ENCODE assay signal across 8 cellular contexts in the genomic region with DNA sequence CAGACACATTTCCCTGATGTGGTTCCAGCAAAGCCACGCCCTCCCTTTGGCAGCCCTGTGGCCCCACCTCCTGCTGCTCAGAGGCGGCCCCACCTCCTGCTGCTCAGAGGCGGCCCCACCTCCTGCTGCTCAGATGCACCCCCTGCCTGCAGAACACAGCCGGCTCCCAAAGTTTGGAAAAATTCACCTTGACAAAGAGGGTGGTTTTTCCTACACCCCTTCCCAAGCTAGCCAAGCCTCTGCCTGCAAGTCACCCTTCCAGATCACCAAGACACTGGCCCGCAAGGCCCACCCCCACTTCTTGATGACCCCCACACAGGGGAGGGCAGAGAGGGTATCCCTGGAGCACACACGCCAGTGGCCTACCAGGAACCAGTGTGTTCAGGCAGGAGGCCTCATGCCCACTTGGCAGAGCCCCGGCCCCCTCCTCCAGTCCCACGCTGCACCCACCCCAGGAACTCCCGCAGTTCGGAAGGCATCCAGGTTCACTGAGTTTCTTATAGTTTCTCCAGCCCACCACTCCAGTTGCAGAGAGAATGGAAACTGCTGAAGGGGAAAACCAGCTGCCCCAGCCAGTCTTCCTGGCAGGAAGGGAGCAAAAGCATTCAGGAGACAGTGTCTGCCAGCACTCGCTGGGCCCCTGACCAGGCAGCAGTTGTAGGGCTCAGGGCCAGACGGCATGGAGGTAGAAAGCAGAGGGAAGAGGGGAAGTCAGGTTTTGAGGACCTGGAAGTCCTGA. TPM values are rescaled to one million over a fixed set of nuclear protein-coding genes. Genes with fewer than 3 reads are reported as not detected.
DNase-seq lines count a peak whose midpoint lies in the region; FAIRE-seq lines count a peak whose summit lies in the region.

No MANE protein-coding gene starts in this region.

- CTCF ChIA-PET in activated naive CD4-positive, alpha-beta T cell treated with anti-CD3 and anti-CD28 coated beads, Interleukin-2, amount 10 ng/mL, durations not matched to agents 7 days and 5 days (lab: Charles Lee), result interaction anchor here (0.6 to 3.2 kb wide), 3 partner anchors 7 to 273 kb away, joined by 4 to 31 read pairs (median 6); no protein-coding TSS in a partner anchor

- H3K4me1 Mint-ChIP-seq in activated naive CD4-positive, alpha-beta T cell treated with anti-CD3 and anti-CD28 coated beads, Interleukin-2, amount 10 ng/mL, durations not matched to agents 7 days and 5 days, result peaks cover 40% of the 10 kb centered on the region

- H3K27me3 Mint-ChIP-seq in activated naive CD4-positive, alpha-beta T cell treated with anti-CD3 and anti-CD28 coated beads, Interleukin-2, amount 10 ng/mL, durations not matched to agents 7 days and 5 days, result peaks cover 5% of the 10 kb centered on the region

- H3K9me3 Mint-ChIP-seq in activated naive CD4-positive, alpha-beta T cell treated with anti-CD3 and anti-CD28 coated beads, Interleukin-2, amount 10 ng/mL, durations not matched to agents 7 days and 5 days, result no peaks in the 10 kb centered on the region

- H3K36me3 Mint-ChIP-seq in activated naive CD4-positive, alpha-beta T cell treated with anti-CD3 and anti-CD28 coated beads, Interleukin-2, amount 10 ng/mL, durations not matched to agents 7 days and 5 days, result peaks cover 8% of the 10 kb centered on the region

- peak overlapping the region; percentile 88 for H3K27ac ChIP-seq in SK-N-MC

- peak overlapping the region; percentile 28 for H3K27ac Mint-ChIP-seq in activated naive CD4-positive, alpha-beta T cell treated with anti-CD3 and anti-CD28 coated beads, Interleukin-2, amount 10 ng/mL, durations not matched to agents 7 days and 5 days

- peak overlapping the region; percentile 74 for H3K4me3 ChIP-seq in SK-N-MC

- peak overlapping the region; percentile 65 for H3K9ac ChIP-seq in SK-N-MC (ENCODE audit: insufficient read length)

- H3K36me3 ChIP-seq in SK-N-MC (ENCODE audit: insufficient read depth, low read length), result no peaks in the 10 kb centered on the region

- peak; percentile 87 for FAIRE-seq in urothelium cell line (lab: Jason Lieb, UNC)

- H3K9me3 ChIP-seq in SK-N-MC (ENCODE audit: low read depth, low read length), result no peaks in the 10 kb centered on the region

- no peak overlapping the region for H3K4me3 Mint-ChIP-seq in activated naive CD4-positive, alpha-beta T cell treated with anti-CD3 and anti-CD28 coated beads, Interleukin-2, amount 10 ng/mL, durations not matched to agents 7 days and 5 days

- DNase-seq in EL, result peak; percentile 82
- DNase-seq in HPDE6-E6E7 (ENCODE audit: extremely low spot score), result peak; percentile 80
- no peak for DNase-seq in SK-N-MC (ENCODE audit: low read depth, low spot score)
- peak; percentile 88 for DNase-seq in activated naive CD4-positive, alpha-beta T cell treated with anti-CD3 and anti-CD28 coated beads, Interleukin-2, amount 10 ng/mL, durations not matched to agents 7 days and 5 days
- DNase-seq in head of caudate nucleus, result peak; percentile 40 to 97 (median 80)
- peak; percentile 49 for DNase-seq in pulmonary artery endothelial cell (ENCODE audit: low read depth, low spot score)
- DNase-seq in urothelium cell line (ENCODE audit: low spot score), result peak; percentile 75
- DNase-seq in NK-92 treated with Interleukin-12 subunit alpha and Interleukin-12 subunit beta, amount 100 ng/mL, for 24 hours (lab: John Stamatoyannopoulos, UW), result no peak

- intact Hi-C loops in head of caudate nucleus (cut with DNase I), result no loop called here

RNA-seq across cellular contexts. Expression of a gene that starts 2.3 kb away (rescaled TPM):
- total RNA-seq in pulmonary artery endothelial cell, result 15.5 and 35.9 TPM in 2 replicates

RNA-seq across cellular contexts. Expression of a gene that starts 15.6 kb away (rescaled TPM):
- total RNA-seq in pulmonary artery endothelial cell, result 24.0 and 25.8 TPM in 2 replicates

Comparison
In these comparisons a context has a peak if more than half of its experiments do, and no peak if none do; other contexts are left out.
1. DNase-seq: peak in EL (single experiment), HPDE6-E6E7 (single experiment), activated naive CD4-positive, alpha-beta T cell treated with anti-CD3 and anti-CD28 coated beads, Interleukin-2, amount 10 ng/mL, durations not matched to agents 7 days and 5 days (single experiment), head of caudate nucleus (42 of 42), pulmonary artery endothelial cell (single experiment) and urothelium cell line (single experiment); none in SK-N-MC (single experiment) and NK-92 treated with Interleukin-12 subunit alpha and Interleukin-12 subunit beta, amount 100 ng/mL, for 24 hours (single experiment).